Comparison of ENCODE assay signal across 8 cellular contexts in genomic region chr3:4906107-4906621, GRCh38.
DNase-seq lines count a peak whose midpoint lies in the region; ATAC-seq, FAIRE-seq and TF ChIP-seq lines count a peak whose summit lies in the region.

No MANE protein-coding gene starts in this region.

- H3K4me1 Mint-ChIP-seq in CD4-positive, alpha-beta memory T cell, result peaks cover 39 to 73% (median 54%) of the 10 kb centered on the region in 4 donors

- peak overlapping the region; percentile 22 for H3K27ac ChIP-seq in CD4-positive, alpha-beta memory T cell (ENCODE audit: low read depth, low read length)
- H3K27ac ChIP-seq in SK-N-MC, result no peak overlapping the region

- no peaks in the 10 kb centered on the region for H3K36me3 ChIP-seq in CD4-positive, alpha-beta memory T cell (ENCODE audit: insufficient read depth, low read length)
- H3K36me3 ChIP-seq in SK-N-MC (ENCODE audit: insufficient read depth, low read length), result no peaks in the 10 kb centered on the region

- POLR2A ChIA-PET in CD4-positive, alpha-beta memory T cell (lab: Charles Lee; ENCODE audit: partially characterized antibody), result interaction anchor here (0.7 to 6.0 kb wide), 6 partner anchors 39 to 85 kb away, joined by 3 to 61 read pairs (median 6); partner anchors contain the start of gene BHLHE40

- no peak overlapping the region for H3K9ac ChIP-seq in SK-N-MC (ENCODE audit: insufficient read length)

- ATAC-seq in HG02642 (IDR thresholded peaks at IDR 0.05; ENCODE audit: poor library complexity, unreplicated experiment) (peak; percentile 48), GM19397 (IDR thresholded peaks at IDR 0.05; ENCODE audit: unreplicated experiment) (no peak)

- intact Hi-C loops in CD4-positive, alpha-beta memory T cell (cut with micrococcal nuclease), result loop anchor here (2.0 kb wide), 1 partner anchor 83 kb away; no protein-coding TSS in a partner anchor

- H3K9me3 ChIP-seq in CD4-positive, alpha-beta memory T cell (ENCODE audit: control insufficient read depth in 1 of 2, low read length in 2 of 2), result no peaks in the 10 kb centered on the region
- H3K9me3 ChIP-seq in SK-N-MC (ENCODE audit: low read depth, low read length), result no peaks in the 10 kb centered on the region

- peaks cover 57% of the 10 kb centered on the region for H3K4me1 ChIP-seq in CD4-positive, alpha-beta memory T cell (ENCODE audit: insufficient read depth, low read length)

- no peak for FAIRE-seq in frontal cortex (lab: Jason Lieb, UNC)

- no peak overlapping the region for H3K4me3 ChIP-seq in CD4-positive, alpha-beta memory T cell (ENCODE audit: low read length in 2 of 2)
- H3K4me3 ChIP-seq in SK-N-MC, result no peak overlapping the region
- no peak overlapping the region for H3K4me3 ChIP-seq in fibroblast of villous mesenchyme (ENCODE audit: low read depth, low read length)

- H3K27ac Mint-ChIP-seq in CD4-positive, alpha-beta memory T cell, result peak overlapping the region; percentile 19 to 92 (median 76)

- no peaks in the 10 kb centered on the region for H3K36me3 Mint-ChIP-seq in CD4-positive, alpha-beta memory T cell

- peak in 1 of 5 donors; percentile 46 for DNase-seq in CD4-positive, alpha-beta memory T cell
- DNase-seq in SK-N-MC (ENCODE audit: low read depth, low spot score), result peak; percentile 24
- DNase-seq in fibroblast of villous mesenchyme (ENCODE audit: low read depth), result peak; percentile 33
- DNase-seq in D341Med (ENCODE audit: low spot score), result no peak
- no peak for DNase-seq in frontal cortex (ENCODE audit: low spot score in 2 of 2)
- no peak for DNase-seq in DMS53 (lab: John Stamatoyannopoulos, UW)

- no peaks in the 10 kb centered on the region for H3K27me3 Mint-ChIP-seq in CD4-positive, alpha-beta memory T cell

- peak overlapping the region in 3 of 8 donors; percentile 10 to 72 (median 36) for H3K4me3 Mint-ChIP-seq in CD4-positive, alpha-beta memory T cell

- no peak for TF ChIP-seq CTCF in fibroblast of villous mesenchyme (IDR thresholded peaks at IDR 0.05; ENCODE audit: insufficient read depth, low read depth, low read length)

- no peaks in the 10 kb centered on the region for H3K27me3 ChIP-seq in CD4-positive, alpha-beta memory T cell (ENCODE audit: insufficient read depth, low read length)

- no peaks in the 10 kb centered on the region for H3K9me3 Mint-ChIP-seq in CD4-positive, alpha-beta memory T cell

- CTCF ChIA-PET in CD4-positive, alpha-beta memory T cell (lab: Charles Lee; ENCODE audit: partially characterized antibody), result interaction anchor here (0.6 to 2.7 kb wide), 8 partner anchors 10 to 387 kb away, joined by 3 to 9 read pairs (median 4); partner anchors contain the start of gene BHLHE40

Comparison
In these comparisons a context has a peak if more than half of its experiments do, and no peak if none do; other contexts are left out.
1. DNase-seq: peak in SK-N-MC (single experiment) and fibroblast of villous mesenchyme (single experiment); none in D341Med (single experiment), frontal cortex (0 of 2) and DMS53 (single experiment).